Comparison of ENCODE assay signal across 8 cellular contexts in genomic region chr2:181456660-181457120, GRCh38. TPM values are rescaled to one million over a fixed set of nuclear protein-coding genes. Genes with fewer than 3 reads are reported as not detected.
DNase-seq lines count a peak whose midpoint lies in the region; ATAC-seq, FAIRE-seq and TF ChIP-seq lines count a peak whose summit lies in the region.

No MANE protein-coding gene starts in this region.

- no peaks in the 10 kb centered on the region for H3K9me3 Mint-ChIP-seq in WTC11
- no peaks in the 10 kb centered on the region for H3K9me3 Mint-ChIP-seq in chondrocyte (ENCODE audit: low read depth)

- H3K27me3 ChIP-seq in HUES48 (ENCODE audit: control insufficient read depth, insufficient read depth, low read length): peaks cover 60% of the 10 kb centered on the region

- CTCF ChIA-PET in WTC11 (lab: Charles Lee): interaction anchor here (0.6 to 2.2 kb wide), 11 partner anchors 11 to 353 kb away, joined by 3 to 29 read pairs (median 4); no protein-coding TSS in a partner anchor

- H3K27ac Mint-ChIP-seq in WTC11 (no peak overlapping the region), chondrocyte (ENCODE audit: unreplicated experiment) (no peak overlapping the region)

- H3K36me3 ChIP-seq in HUES48 (ENCODE audit: control insufficient read depth, insufficient read depth, low read length): no peaks in the 10 kb centered on the region

- no peak overlapping the region for H3K27ac ChIP-seq in HUES48 (ENCODE audit: low read depth, low read length)

- H3K4me1 ChIP-seq in HUES48 (ENCODE audit: control insufficient read depth, insufficient read depth, low read length): peaks cover 9% of the 10 kb centered on the region; the same call in 1 of the 2 replicates

- TF ChIP-seq CTCF in WTC11 (IDR thresholded peaks at IDR 0.05) (no peak), chondrocyte (IDR thresholded peaks at IDR 0.05) (no peak), D721Med (IDR thresholded peaks at IDR 0.05; ENCODE audit: insufficient read depth, missing control alignments) (no peak)

- H3K36me3 Mint-ChIP-seq in WTC11 (no peaks in the 10 kb centered on the region), chondrocyte (ENCODE audit: low read depth) (no peaks in the 10 kb centered on the region)

- FAIRE-seq in D721Med (lab: Jason Lieb, UNC): no peak

- peaks cover 12% of the 10 kb centered on the region for H3K4me1 Mint-ChIP-seq in WTC11
- H3K4me1 Mint-ChIP-seq in chondrocyte (ENCODE audit: low read depth): peaks cover 32% of the 10 kb centered on the region

- H3K4me3 ChIP-seq in HUES48 (ENCODE audit: low read depth, low read length): peak overlapping the region; percentile 79

- no peaks in the 10 kb centered on the region for H3K9me3 ChIP-seq in HUES48 (ENCODE audit: control insufficient read depth, insufficient read depth, low read length)

- H3K27me3 Mint-ChIP-seq in WTC11 (ENCODE audit: low read depth) (peaks cover 62% of the 10 kb centered on the region), chondrocyte (ENCODE audit: low read depth) (no peaks in the 10 kb centered on the region)

- no peak overlapping the region for H3K9ac ChIP-seq in HUES48 (ENCODE audit: low read depth, low read length)

- POLR2A ChIA-PET in WTC11 (lab: Charles Lee): interaction anchor here (1.0 kb wide), 1 partner anchor 476 kb away, joined by 3 read pairs; the partner anchor contains the start of gene UBE2E3

- peak overlapping the region; percentile 69 for H3K4me3 Mint-ChIP-seq in WTC11
- peak overlapping the region; percentile 82 for H3K4me3 Mint-ChIP-seq in chondrocyte (ENCODE audit: unreplicated experiment)

- ATAC-seq in GM21447 (IDR thresholded peaks at IDR 0.05; ENCODE audit: unreplicated experiment) (peak; percentile 77), WTC11 (peak; percentile 73)

- DNase-seq in CMK (ENCODE audit: low read depth) (peak; percentile 84), WTC11 (ENCODE audit: low spot score) (peak; percentile 41), chondrocyte (ENCODE audit: low spot score) (no peak), medulla oblongata (ENCODE audit: extremely low spot score) (peak; percentile 30), D721Med (ENCODE audit: insufficient read length, low spot score) (no peak)
- peak; percentile 52 for DNase-seq in stimulated activated CD8-positive, alpha-beta memory T cell treated with anti-CD3 and anti-CD28 coated beads, Interleukin-4, amount 100 ng/mL, for 24 hours (ENCODE audit: low read depth)

TF ChIP-seq in WTC11, 78 proteins besides CTCF, POLR2A, EP300 and RAD21:
- 0 out of 2 replicates have a peak, but pooled peaks have one; percentile 35 for TF ChIP-seq ZNF138 (CRISPR knock-in tag; conservative IDR thresholded peaks at IDR 0.05)
- no peak for TF ChIP-seq CREB1 (CRISPR knock-in tag; IDR thresholded peaks at IDR 0.05)

RNA-seq across cellular contexts. Expression of gene ITGA4, which starts 0.5 kb away (rescaled TPM):
- total RNA-seq in WTC11 (2021) (2.0 to 3.0 TPM (median 2.7 TPM) in 3 replicates), chondrocyte (21.3 to 23.0 TPM (median 21.5 TPM) in 3 replicates)

Comparison
In these comparisons a context has a peak if more than half of its experiments do, and no peak if none do; other contexts are left out.
1. DNase-seq: peak in CMK (single experiment), WTC11 (single experiment), medulla oblongata (single experiment) and stimulated activated CD8-positive, alpha-beta memory T cell treated with anti-CD3 and anti-CD28 coated beads, Interleukin-4, amount 100 ng/mL, for 24 hours (single experiment); none in chondrocyte (single experiment) and D721Med (single experiment).